Comparison of ENCODE assay signal across 20 cellular contexts in genomic region chr21:38849776-38850175, GRCh38.
"Had no signal": no experiment of that assay in that cellular context is flagged by ENCODE, and none has a peak within 500 bp of the region (broad histone marks: within the 10 kb centered on the region; RNA-seq: fewer than 3 reads in every experiment).

No MANE protein-coding gene starts in this region.

- DNase-seq: activated CD4-positive, alpha-beta T cell treated with anti-CD3 and anti-CD28 coated beads, Interleukin-2, amount 10 ng/mL, durations not matched to agents 7 days and 5 days; activated CD8-positive, alpha-beta T cell treated with anti-CD3 and anti-CD28 coated beads, Interleukin-2, amount 10 ng/mL, durations not matched to agents 7 days and 5 days; activated naive CD4-positive, alpha-beta T cell treated with anti-CD3 and anti-CD28 coated beads for 36 hours; activated naive CD8-positive, alpha-beta T cell treated with anti-CD3 and anti-CD28 coated beads, Interleukin-2, amount 50 U/mL, for 24 hours; activated T-cell treated with anti-CD3 and anti-CD28 coated beads, Interleukin-2, amount 50 U/mL, for 24 hours; cerebellar nuclear complex; effector memory CD4-positive, alpha-beta T cell; immature natural killer cell; left ventricle myocardium superior; naive thymus-derived CD4-positive, alpha-beta T cell; SK-N-SH; stimulated activated CD8-positive, alpha-beta memory T cell treated with anti-CD3 and anti-CD28 coated beads, Interleukin-4, amount 100 ng/mL, for 48 hours; stimulated activated naive CD4-positive, alpha-beta T cell; upper lobe of right lung had no signal

- H3K27me3 ChIP-seq: ascending aorta, breast epithelium, neutrophil, upper lobe of right lung had no signal

- H3K4me3 ChIP-seq: ascending aorta, breast epithelium, upper lobe of right lung had no signal

- ATAC-seq: activated CD4-positive, CD25-positive, alpha-beta regulatory T cell treated with anti-CD3 and anti-CD28 coated beads, Interleukin-2, amount 50 U/mL, for 24 hours; activated CD8-positive, alpha-beta T cell treated with anti-CD3 and anti-CD28 coated beads, Interleukin-2, amount 10 ng/mL, durations not matched to agents 7 days and 5 days; activated naive CD8-positive, alpha-beta T cell treated with anti-CD3 and anti-CD28 coated beads, Interleukin-2, amount 50 U/mL, for 24 hours; left ventricle myocardium superior; naive thymus-derived CD4-positive, alpha-beta T cell; upper lobe of right lung had no signal

- H3K4me2 ChIP-seq: SK-N-SH had no signal

- H3K9ac ChIP-seq: parathyroid adenoma, SK-N-SH had no signal

- H3K27ac ChIP-seq: ascending aorta, breast epithelium, neutrophil, parathyroid adenoma, upper lobe of right lung had no signal

- H2AFZ ChIP-seq: parathyroid adenoma had no signal

- H3K4me1 ChIP-seq: ascending aorta, breast epithelium, parathyroid adenoma, upper lobe of right lung had no signal

- H3K9me3 ChIP-seq: ascending aorta, breast epithelium, neutrophil, SK-N-SH, upper lobe of right lung had no signal

- H3K79me2 ChIP-seq: parathyroid adenoma had no signal

- H3K36me3 ChIP-seq: ascending aorta, breast epithelium, neutrophil, upper lobe of right lung had no signal

- FAIRE-seq: TTC549 had no signal
